Comparison of ENCODE assay signal across 8 cellular contexts in the genomic region with DNA sequence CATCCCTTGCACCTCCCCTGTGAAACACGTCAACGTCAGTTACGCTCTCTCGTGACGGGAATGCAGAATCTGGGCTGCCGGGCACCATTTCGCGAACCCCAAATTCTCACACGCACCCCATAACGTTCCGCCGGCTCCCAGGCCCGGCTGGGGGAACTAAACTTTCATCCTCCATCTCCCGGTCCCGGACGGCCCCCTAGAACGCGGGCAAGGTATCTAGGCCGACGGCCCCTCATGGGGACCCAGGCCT. TPM values are rescaled to one million over a fixed set of nuclear protein-coding genes. Genes with fewer than 3 reads are reported as not detected.
DNase-seq lines count a peak whose midpoint lies in the region; ATAC-seq, FAIRE-seq and TF ChIP-seq lines count a peak whose summit lies in the region.

No MANE protein-coding gene starts in this region.

- peaks cover 9% of the 10 kb centered on the region; the same call in 1 of the 2 replicates for H3K36me3 ChIP-seq in OCI-LY1 (ENCODE audit: insufficient read depth, low read length)
- H3K36me3 ChIP-seq in effector memory CD4-positive, alpha-beta T cell (ENCODE audit: control insufficient read depth, insufficient read depth, low read length) = no peaks in the 10 kb centered on the region
- H3K36me3 ChIP-seq in mucosa of rectum (ENCODE audit: control insufficient read depth in 2 of 2, insufficient read depth in 2 of 2, low read length in 2 of 2) = peaks cover 0 to under 1% of the 10 kb centered on the region in 2 donors
- no peaks in the 10 kb centered on the region for H3K36me3 ChIP-seq in uterus

- TF ChIP-seq CTCF in OCI-LY1 (IDR thresholded peaks at IDR 0.05; ENCODE audit: low read length) = no peak
- TF ChIP-seq CTCF in uterus (IDR thresholded peaks at IDR 0.05) = peak in 1 of 4 experiments; percentile 4

- peak overlapping the region; percentile 94 for H3K4me2 ChIP-seq in OCI-LY1 (ENCODE audit: low read length)

- H3K9ac ChIP-seq in OCI-LY1 (ENCODE audit: low read length) (peak overlapping the region; percentile 98), mucosa of rectum (ENCODE audit: low read depth in 1 of 2, low read length in 2 of 2) (peak overlapping the region; percentile 97 to 100)

- intact Hi-C loops in uterus (cut with DNase I; ENCODE audit: low total_unique reads) = loop anchor here (10.0 kb wide), 1 partner anchor 74 kb away; the partner anchor contains the start of gene EFR3B

- peaks cover 4% of the 10 kb centered on the region; the same call in 1 of the 2 replicates for H3K79me2 ChIP-seq in OCI-LY1 (ENCODE audit: insufficient read depth, low read length)

- no peaks in the 10 kb centered on the region for H3K9me3 ChIP-seq in OCI-LY1 (ENCODE audit: low read length)
- H3K9me3 ChIP-seq in effector memory CD4-positive, alpha-beta T cell (ENCODE audit: control insufficient read depth, low read length) = no peaks in the 10 kb centered on the region
- H3K9me3 ChIP-seq in mucosa of rectum (ENCODE audit: control insufficient read depth in 2 of 2, low read length in 2 of 2) = no peaks in the 10 kb centered on the region
- H3K9me3 ChIP-seq in uterus = no peaks in the 10 kb centered on the region

- FAIRE-seq in GM19239 (lab: Jason Lieb, UNC) (peak; percentile 14), GM12892 (lab: Jason Lieb, UNC) (no peak)

- peak overlapping the region; percentile 71 for H3K27ac ChIP-seq in OCI-LY1 (ENCODE audit: low read depth, low read length, poor library complexity, severe bottlenecking)
- H3K27ac ChIP-seq in effector memory CD4-positive, alpha-beta T cell (ENCODE audit: insufficient read depth, low read length, poor library complexity, severe bottlenecking) = peak overlapping the region; percentile 99
- H3K27ac ChIP-seq in mucosa of rectum (ENCODE audit: low read depth in 2 of 2, low read length in 2 of 2) = peak overlapping the region; percentile 98 to 99
- H3K27ac ChIP-seq in uterus = peak overlapping the region; percentile 98 to 99

- ATAC-seq in GM18861 (IDR thresholded peaks at IDR 0.05; ENCODE audit: unreplicated experiment) = no peak

- peak overlapping the region; percentile 97 for H3K4me3 ChIP-seq in OCI-LY1 (ENCODE audit: low read depth, low read length, poor library complexity, severe bottlenecking)
- H3K4me3 ChIP-seq in effector memory CD4-positive, alpha-beta T cell (ENCODE audit: insufficient read depth, low read depth, low read length, poor library complexity, severe bottlenecking) = peak overlapping the region; percentile 63
- peak overlapping the region; percentile 94 to 98 for H3K4me3 ChIP-seq in mucosa of rectum (ENCODE audit: low read length in 2 of 2)
- H3K4me3 ChIP-seq in uterus = peak overlapping the region; percentile 57 to 98

- H3K9me2 ChIP-seq in OCI-LY1 (ENCODE audit: low read depth, low read length) = no peaks in the 10 kb centered on the region

- TF ChIP-seq POLR2A in uterus (IDR thresholded peaks at IDR 0.05) (no peak), GM12892 (IDR thresholded peaks at IDR 0.05; ENCODE audit: low read depth, low read length) (no peak)

- DNase-seq in GM19239 (ENCODE audit: insufficient read length, low spot score) (no peak), uterus (no peak), GM12892 (ENCODE audit: insufficient read length) (no peak), NCI-H187 treated with DMSO at 0.1 percent for 48 hours (lab: John Stamatoyannopoulos, UW) (no peak)
- peak in 1 of 3 donors; percentile 2 for DNase-seq in effector memory CD4-positive, alpha-beta T cell

- H3K27me3 ChIP-seq in OCI-LY1 (ENCODE audit: insufficient read depth, low read length) (no peaks in the 10 kb centered on the region), mucosa of rectum (ENCODE audit: control insufficient read depth in 2 of 2, insufficient read depth in 2 of 2, low read length in 2 of 2) (no peaks in the 10 kb centered on the region), uterus (no peaks in the 10 kb centered on the region)
- no peaks in the 10 kb centered on the region for H3K27me3 ChIP-seq in effector memory CD4-positive, alpha-beta T cell (replicated peaks; ENCODE audit: control insufficient read depth, insufficient read depth, low read length, poor library complexity, severe bottlenecking)

- H2AFZ ChIP-seq in OCI-LY1 (ENCODE audit: low read length) = peak overlapping the region; percentile 84; the same call in 1 of the 2 replicates

- H4K20me1 ChIP-seq in OCI-LY1 (ENCODE audit: insufficient read depth, low read length) = no peaks in the 10 kb centered on the region

- peaks cover 17% of the 10 kb centered on the region for H3K4me1 ChIP-seq in OCI-LY1 (ENCODE audit: insufficient read depth, low read length, severe bottlenecking)
- peaks cover 12% of the 10 kb centered on the region for H3K4me1 ChIP-seq in effector memory CD4-positive, alpha-beta T cell (ENCODE audit: control insufficient read depth, insufficient read depth, low read length, poor library complexity, severe bottlenecking)
- no peaks in the 10 kb centered on the region for H3K4me1 ChIP-seq in mucosa of rectum (ENCODE audit: control insufficient read depth in 2 of 2, insufficient read depth in 2 of 2, low read length in 2 of 2)
- no peaks in the 10 kb centered on the region for H3K4me1 ChIP-seq in uterus

- H3F3A ChIP-seq in OCI-LY1 (ENCODE audit: insufficient read depth, low read length) = no peaks in the 10 kb centered on the region; the same call in 1 of the 2 replicates

RNA-seq across cellular contexts. Expression of gene DNAJC27, which starts 0.5 kb away (rescaled TPM):
- 10 to 100 TPM in 1 of 4 donors, 1 to 10 TPM in 3; 3.1 to 15.3 (median 7.8) TPM for total RNA-seq in uterus
- 3.0 TPM for polyA plus RNA-seq in GM12892 (2012; ENCODE audit: missing spikeins)

RNA-seq across cellular contexts. Expression of gene ADCY3, which starts 51.2 kb away (rescaled TPM):
- 100 to 1,000 TPM in 1 of 4 donors, 10 to 100 TPM in 3; 37.9 to 104 (median 51.7) TPM for total RNA-seq in uterus
- polyA plus RNA-seq in GM12892 (2012; ENCODE audit: missing spikeins) = 82.3 TPM
